In genomic region chr20:48638546-48638945, GRCh38 we compare ENCODE assay signal across 11 cellular contexts.
DNase-seq lines count a peak whose midpoint lies in the region; ATAC-seq and TF ChIP-seq lines count a peak whose summit lies in the region.
"Had no signal": no experiment of that assay in that cellular context is flagged by ENCODE, and none has a peak within 500 bp of the region (broad histone marks: within the 10 kb centered on the region; RNA-seq: fewer than 3 reads in every experiment).

No MANE protein-coding gene starts in this region.

- H3K4me1 Mint-ChIP-seq in Calu3 (ENCODE audit: low read depth, unreplicated experiment) (peaks cover 14% of the 10 kb centered on the region), natural killer cell (peaks cover 35 to 51% of the 10 kb centered on the region in 2 donors)

- BruUV-seq in Calu3 (replicated peaks; lab: Mats Ljungman, UMichigan), result no TSS peak

- H3K27me3 ChIP-seq in MG63 (no peaks in the 10 kb centered on the region), heart left ventricle (no peaks in the 10 kb centered on the region)
- H3K27me3 ChIP-seq: right atrium auricular region had no signal

- no peak overlapping the region for H3K27ac ChIP-seq in heart left ventricle
- H3K27ac ChIP-seq: left ventricle myocardium inferior, right atrium auricular region had no signal

- peaks cover 40% of the 10 kb centered on the region for H3K27me3 Mint-ChIP-seq in Calu3 (ENCODE audit: unreplicated experiment)
- no peaks in the 10 kb centered on the region for H3K27me3 Mint-ChIP-seq in natural killer cell (ENCODE audit: low read depth in 2 of 2)

- peak overlapping the region; percentile 29 for H3K27ac Mint-ChIP-seq in Calu3 (ENCODE audit: unreplicated experiment)
- peak overlapping the region; percentile 82 to 88 for H3K27ac Mint-ChIP-seq in natural killer cell

- ATAC-seq in natural killer cell (peak; percentile 60 to 68 (median 65)), heart left ventricle (no peak)

- intact Hi-C loops in Calu3 (cut with micrococcal nuclease; ENCODE audit: unreplicated experiment) (no loop called here), natural killer cell (cut with micrococcal nuclease) (loop anchor here (5.0 kb wide), 1 partner anchor 269 kb away; no protein-coding TSS in a partner anchor), heart left ventricle (cut with DNase I) (loop anchor here in 1 of 10 donors (5.0 kb wide), 1 partner anchor 269 kb away; no protein-coding TSS in a partner anchor), head of caudate nucleus (cut with DNase I) (loop anchor here (5.0 kb wide), 1 partner anchor 269 kb away; no protein-coding TSS in a partner anchor)

- H3K4me1 ChIP-seq in heart left ventricle, result no peaks in the 10 kb centered on the region
- H3K4me1 ChIP-seq: left ventricle myocardium inferior, right atrium auricular region had no signal

- in situ Hi-C loops in astrocyte of the spinal cord (cut with HindIII; ENCODE audit: low sequenced_read_pairs), result no loop called here

- H3K4me3 ChIP-seq in MG63 (no peak overlapping the region), astrocyte of the spinal cord (ENCODE audit: low read depth, low read length) (no peak overlapping the region), heart left ventricle (no peak overlapping the region)
- H3K4me3 ChIP-seq: left ventricle myocardium inferior, right atrium auricular region had no signal

- TF ChIP-seq POLR2A in heart left ventricle (IDR thresholded peaks at IDR 0.05), result no peak

- H3K4me3 Mint-ChIP-seq in Calu3 (ENCODE audit: low read depth, unreplicated experiment) (no peak overlapping the region), natural killer cell (peak overlapping the region; percentile 10)

- H3K9me3 ChIP-seq in MG63 (no peaks in the 10 kb centered on the region), heart left ventricle (no peaks in the 10 kb centered on the region)
- H3K9me3 ChIP-seq: left ventricle myocardium inferior, right atrium auricular region had no signal

- H3K36me3 Mint-ChIP-seq in Calu3 (ENCODE audit: insufficient read depth, unreplicated experiment) (no peaks in the 10 kb centered on the region), natural killer cell (peaks cover 27% of the 10 kb centered on the region)

- no peaks in the 10 kb centered on the region for H3K9me3 Mint-ChIP-seq in Calu3 (ENCODE audit: low read depth, unreplicated experiment)
- no peaks in the 10 kb centered on the region for H3K9me3 Mint-ChIP-seq in natural killer cell

- peaks cover 6% of the 10 kb centered on the region; the same call in 1 of the 2 replicates for H3K36me3 ChIP-seq in MG63
- peaks cover 0 to 92% (median 36%) of the 10 kb centered on the region in 9 donors for H3K36me3 ChIP-seq in heart left ventricle

- 79 to 92% (median 85%) methylated on average over 5 to 11 of the region's 11 CpGs for WGBS in heart left ventricle, 4 donors

- TF ChIP-seq CTCF in Calu3 (IDR thresholded peaks at IDR 0.05; ENCODE audit: unreplicated experiment) (no peak), astrocyte of the spinal cord (IDR thresholded peaks at IDR 0.05; ENCODE audit: low read depth, low read length) (no peak), natural killer cell (IDR thresholded peaks at IDR 0.05) (no peak), heart left ventricle (IDR thresholded peaks at IDR 0.05) (no peak)

- DNase-seq in Calu3 (peak; percentile 61), MG63 (peak; percentile 98), astrocyte of the spinal cord (ENCODE audit: low read depth, low spot score) (peak; percentile 76), natural killer cell (no peak), NCI-H524 treated with DMSO at 0.1 percent for 48 hours (lab: John Stamatoyannopoulos, UW) (no peak), heart left ventricle (no peak), head of caudate nucleus (no peak), NCI-H526 (lab: John Stamatoyannopoulos, UW) (no peak)
- DNase-seq: DND-41, left ventricle myocardium inferior had no signal

- CTCF ChIA-PET in Calu3 (lab: Charles Lee), result interaction anchor here (0.5 kb wide), 1 partner anchor 496 kb away, joined by 3 read pairs; no protein-coding TSS in a partner anchor

Comparison
In these comparisons a context has a peak if more than half of its experiments do, and no peak if none do; other contexts are left out.
1. DNase-seq: peak in Calu3 (single experiment), MG63 (single experiment) and astrocyte of the spinal cord (single experiment); none in natural killer cell (single experiment), NCI-H524 treated with DMSO at 0.1 percent for 48 hours (single experiment), heart left ventricle (0 of 5), head of caudate nucleus (0 of 42) and NCI-H526 (0 of 2).
2. ATAC-seq: peak in natural killer cell (3 of 3); none in heart left ventricle (0 of 4).